Comparison of ENCODE assay signal across 10 cellular contexts in genomic region chr14:50347521-50347920, GRCh38. TPM values are rescaled to one million over a fixed set of nuclear protein-coding genes. Genes with fewer than 3 reads are reported as not detected.
DNase-seq lines count a peak whose midpoint lies in the region; ATAC-seq, FAIRE-seq and TF ChIP-seq lines count a peak whose summit lies in the region.
"Had no signal": no experiment of that assay in that cellular context is flagged by ENCODE, and none has a peak within 500 bp of the region (broad histone marks: within the 10 kb centered on the region; RNA-seq: fewer than 3 reads in every experiment).

No MANE protein-coding gene starts in this region.

- H3K9me2 ChIP-seq in HCT116 (ENCODE audit: insufficient read depth), result no peaks in the 10 kb centered on the region

- H3K79me2 ChIP-seq in HCT116 (ENCODE audit: insufficient read depth, low read length), result no peaks in the 10 kb centered on the region

- RAD21 ChIA-PET in HCT116 (lab: Charles Lee; ENCODE audit: low non-redundant PET in 1 of 2, low total read pairs in 2 of 2, uncharacterized antibody in 2 of 2, unreplicated experiment in 2 of 2), result no interaction called here

- H3K27me3 ChIP-seq in HCT116 (ENCODE audit: insufficient read depth, low read length) (no peaks in the 10 kb centered on the region), adipocyte (replicated peaks; ENCODE audit: control insufficient read depth, insufficient read depth, low read length) (no peaks in the 10 kb centered on the region), foreskin keratinocyte (no peaks in the 10 kb centered on the region), thoracic aorta (replicated peaks; ENCODE audit: insufficient read depth) (no peaks in the 10 kb centered on the region)
- H3K27me3 ChIP-seq: adrenal gland had no signal

- TF ChIP-seq CTCF in HCT116 (IDR thresholded peaks at IDR 0.05 in 2 of 3, conservative IDR thresholded peaks at IDR 0.05 in 1 of 3; ENCODE audit: borderline replicate concordance in 1 of 3, insufficient read depth in 1 of 3, low read depth in 2 of 3, low read length in 2 of 3) (no peak), foreskin keratinocyte (conservative IDR thresholded peaks at IDR 0.05) (no peak), thoracic aorta (IDR thresholded peaks at IDR 0.05) (no peak)

- no peak for DNase-seq in HCT116 (ENCODE audit: low read depth, low spot score)
- DNase-seq in adipocyte (ENCODE audit: low read depth), result peak; percentile 50
- peak; percentile 49 to 75 for DNase-seq in foreskin keratinocyte
- DNase-seq in thoracic aorta (ENCODE audit: low spot score), result no peak
- DNase-seq in GM12891 (ENCODE audit: insufficient read length, low spot score), result no peak
- DNase-seq in nucleus accumbens (lab: John Stamatoyannopoulos, UW), result no peak
- no peak for DNase-seq in NCI-H1105 (lab: John Stamatoyannopoulos, UW)
- DNase-seq: activated CD4-positive, alpha-beta T cell treated with anti-CD3 and anti-CD28 coated beads, Interleukin-2, amount 50 U/mL, for 48 hours; adrenal gland; GDM1 had no signal

- POLR2A ChIA-PET in HCT116 (lab: Charles Lee), result no interaction called here

- FAIRE-seq in GM12891 (lab: Jason Lieb, UNC), result no peak

- intact Hi-C loops in HCT116 (cut with micrococcal nuclease), result no loop called here

- peak overlapping the region; percentile 27 for H3K4me2 ChIP-seq in HCT116 (ENCODE audit: low read length)

- H3K36me3 ChIP-seq in HCT116 (ENCODE audit: control insufficient read depth in 1 of 2, insufficient read depth in 2 of 2, low read length in 2 of 2) (no peaks in the 10 kb centered on the region), adipocyte (ENCODE audit: control insufficient read depth, insufficient read depth, low read length, severe bottlenecking) (no peaks in the 10 kb centered on the region), thoracic aorta (no peaks in the 10 kb centered on the region)
- H3K36me3 ChIP-seq: adrenal gland had no signal

- ATAC-seq in HCT116 (peak; percentile 54), foreskin keratinocyte (peak; percentile 54), thoracic aorta (ENCODE audit: insufficient number of reproducible peaks, low FRiP score, low read depth) (peak; percentile 7)

- H3K9ac ChIP-seq in HCT116 (ENCODE audit: low read length) (no peak overlapping the region), adipocyte (ENCODE audit: low read length) (no peak overlapping the region)

- TF ChIP-seq POLR2A in HCT116 (IDR thresholded peaks at IDR 0.05; ENCODE audit: borderline replicate concordance, extremely low read depth, insufficient read depth, insufficient read length) (no peak), GM12891 (IDR thresholded peaks at IDR 0.05; ENCODE audit: low read depth, low read length) (no peak)

- BruUV-seq in HCT116 (replicated peaks; lab: Mats Ljungman, UMichigan), result no TSS peak

- H3K9me3 ChIP-seq in HCT116 (ENCODE audit: control insufficient read depth in 1 of 2, insufficient read depth in 1 of 2, low read depth in 1 of 2, low read length in 2 of 2) (no peaks in the 10 kb centered on the region), adipocyte (ENCODE audit: control insufficient read depth, low read length) (no peaks in the 10 kb centered on the region), thoracic aorta (no peaks in the 10 kb centered on the region)
- H3K9me3 ChIP-seq: adrenal gland had no signal

- H3K4me3 ChIP-seq in HCT116 (replicated peaks in 1 of 2; ENCODE audit: low read depth in 1 of 2, low read length in 2 of 2) (no peak overlapping the region), adipocyte (ENCODE audit: low read length) (no peak overlapping the region), thoracic aorta (no peak overlapping the region)
- H3K4me3 ChIP-seq: adrenal gland had no signal

- H2AFZ ChIP-seq in HCT116 (ENCODE audit: low read depth, low read length, poor library complexity, severe bottlenecking), result no peak overlapping the region

- CTCF ChIA-PET in HCT116 (lab: Charles Lee), result interaction anchor here (0.6 kb wide), 1 partner anchor 56 kb away, joined by 3 read pairs; no protein-coding TSS in a partner anchor

- H3K27ac ChIP-seq in HCT116 (ENCODE audit: low read depth, low read length), result no peak overlapping the region
- H3K27ac ChIP-seq in foreskin keratinocyte, result peak overlapping the region; percentile 47
- H3K27ac ChIP-seq in thoracic aorta, result no peak overlapping the region
- H3K27ac ChIP-seq: adrenal gland had no signal

- H4K20me1 ChIP-seq in HCT116 (ENCODE audit: insufficient read depth), result no peaks in the 10 kb centered on the region

- TF ChIP-seq RAD21 in HCT116 (IDR thresholded peaks at IDR 0.05; ENCODE audit: low read depth), result no peak

- H3K4me1 ChIP-seq in HCT116 (ENCODE audit: control insufficient read depth in 1 of 2, insufficient read depth in 2 of 2, low read length in 2 of 2), result peaks cover 0 to 10% of the 10 kb centered on the region in 2 experiments; a peak in 2 of 4 replicates
- H3K4me1 ChIP-seq in adipocyte (ENCODE audit: control insufficient read depth, insufficient read depth, low read length), result peaks cover 46% of the 10 kb centered on the region
- peaks cover 23% of the 10 kb centered on the region for H3K4me1 ChIP-seq in foreskin keratinocyte
- H3K4me1 ChIP-seq in thoracic aorta (ENCODE audit: control insufficient read depth in 1 of 2, low read depth in 2 of 2), result peaks cover 0 to 10% of the 10 kb centered on the region in 2 donors

TF ChIP-seq in HCT116, 20 proteins besides CTCF, POLR2A, EP300 and RAD21:
- TF ChIP-seq YY1 (IDR thresholded peaks at IDR 0.05; ENCODE audit: extremely low read depth, insufficient replicate concordance, low read depth, low read length) (no peak), SIN3A (IDR thresholded peaks at IDR 0.05; ENCODE audit: low read depth) (no peak)
TF ChIP-seq in HCT116: peak in this region for 0.

TF ChIP-seq in GM12891, 5 proteins besides CTCF, POLR2A, EP300 and RAD21:
- no peak for TF ChIP-seq PAX5 (IDR thresholded peaks at IDR 0.05; ENCODE audit: insufficient read depth, low read length, severe bottlenecking)
- TF ChIP-seq SPI1 (IDR thresholded peaks at IDR 0.05; ENCODE audit: low read depth, low read length), result no peak
- TF ChIP-seq POU2F2 (IDR thresholded peaks at IDR 0.05; ENCODE audit: low read depth, low read length), result no peak
- TF ChIP-seq TAF1 (IDR thresholded peaks at IDR 0.05; ENCODE audit: low read depth, low read length), result no peak
- no peak for TF ChIP-seq POLR2AphosphoS5 (IDR thresholded peaks at IDR 0.05; ENCODE audit: low read depth, low read length)

RNA-seq across cellular contexts. Expression of gene DMAC2L, which starts 35.4 kb away (rescaled TPM):
- total RNA-seq in HCT116 (2021; ENCODE audit: unreplicated experiment), result 8.9 TPM
- polyA plus RNA-seq in HCT116 (2012), result 5.5 and 6.4 TPM in 2 replicates
- total RNA-seq in foreskin keratinocyte, result 7.7 and 7.8 TPM in 2 replicates
- 8.0 and 8.8 TPM in 2 replicates for polyA plus RNA-seq in foreskin keratinocyte
- 10 to 100 TPM in 1 of 2 donors, 1 to 10 TPM in 1; 5.6 to 12.3 TPM for total RNA-seq in thoracic aorta
- polyA plus RNA-seq in GM12891 (2012; ENCODE audit: low read depth, missing spikeins), result 18.4 TPM

RNA-seq across cellular contexts. Expression of gene L2HGDH, which starts 35.5 kb away (rescaled TPM):
- 16.9 TPM for total RNA-seq in HCT116 (2021; ENCODE audit: unreplicated experiment)
- polyA plus RNA-seq in HCT116 (2012), result 9.5 and 9.9 TPM in 2 replicates
- 7.2 and 9.1 TPM in 2 replicates for total RNA-seq in foreskin keratinocyte
- 2.7 and 3.7 TPM in 2 replicates for polyA plus RNA-seq in foreskin keratinocyte
- 1 to 10 TPM; 1.5 to 3.7 TPM for total RNA-seq in thoracic aorta
- 7.6 TPM for polyA plus RNA-seq in GM12891 (2012; ENCODE audit: low read depth, missing spikeins)

RNA-seq across cellular contexts. Expression of gene CDKL1, which starts 49.2 kb away (rescaled TPM):
- total RNA-seq in HCT116 (2021; ENCODE audit: unreplicated experiment) (7.1 TPM), foreskin keratinocyte (4.2 and 6.1 TPM in 2 replicates), thoracic aorta (1 to 10 TPM; 2.8 to 8.1 TPM)
- polyA plus RNA-seq in HCT116 (2012), result 5.2 and 6.2 TPM in 2 replicates
- polyA plus RNA-seq in foreskin keratinocyte, result 1.8 TPM in 2 replicates
- 5.6 TPM for polyA plus RNA-seq in GM12891 (2012; ENCODE audit: low read depth, missing spikeins)

Comparison
In these comparisons a context has a peak if more than half of its experiments do, and no peak if none do; other contexts are left out.
1. DNase-seq: peak in adipocyte (single experiment) and foreskin keratinocyte (2 of 2); none in HCT116 (single experiment), thoracic aorta (single experiment), GM12891 (single experiment), nucleus accumbens (0 of 56) and NCI-H1105 (single experiment).
2. Peak in every context shown above with its lines, with median percentiles within 50 percentile points of each other: ATAC-seq.